32 cellular contexts compared by ENCODE assay signal in the genomic region with DNA sequence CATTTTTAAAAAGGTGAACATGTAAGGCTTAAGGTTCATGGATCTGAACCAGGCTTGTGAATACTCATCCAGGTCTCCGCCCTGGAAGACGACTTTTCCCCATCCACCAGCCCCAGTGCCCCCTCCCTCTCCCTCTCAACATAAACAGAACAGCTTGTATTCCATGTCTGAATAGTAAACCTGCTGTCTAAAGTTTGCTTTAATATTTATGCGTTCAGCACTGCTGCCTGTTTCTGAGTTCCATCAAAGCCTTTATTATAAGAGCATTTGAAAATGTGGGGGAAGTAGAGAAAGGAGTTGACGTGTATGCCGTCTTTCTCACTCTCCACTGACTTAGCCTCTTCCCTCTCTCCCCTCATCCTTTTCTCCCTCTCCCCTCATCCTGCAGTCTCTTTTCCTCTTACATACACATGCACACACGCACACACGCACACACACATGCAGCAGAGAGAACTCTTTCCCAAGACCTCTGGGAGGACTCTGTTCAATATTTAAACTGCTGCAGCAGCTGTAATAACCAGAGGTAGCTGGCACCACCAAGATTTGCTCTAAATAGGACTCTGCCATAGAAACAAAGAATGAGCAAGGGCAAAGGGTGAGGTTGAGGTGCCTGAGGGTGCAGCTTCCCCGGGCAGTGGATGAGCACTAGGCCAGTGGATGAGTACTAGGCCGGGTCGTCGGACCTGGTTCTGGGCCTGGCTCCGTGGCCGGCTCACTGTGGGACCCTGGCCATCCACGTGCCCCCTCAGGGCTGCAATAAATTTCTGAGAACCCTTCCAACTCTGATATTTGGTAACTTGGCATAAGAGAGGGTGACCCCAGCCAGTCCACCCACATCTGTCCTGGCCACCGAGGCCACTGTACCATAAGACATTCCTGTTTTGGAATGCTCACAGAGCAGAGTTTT. TPM values are rescaled to one million over a fixed set of nuclear protein-coding genes. Genes with fewer than 3 reads are reported as not detected.
DNase-seq lines count a peak whose midpoint lies in the region; ATAC-seq and TF ChIP-seq lines count a peak whose summit lies in the region.
"Had no signal": no experiment of that assay in that cellular context is flagged by ENCODE, and none has a peak within 500 bp of the region (broad histone marks: within the 10 kb centered on the region; RNA-seq: fewer than 3 reads in every experiment).

No MANE protein-coding gene starts in this region.

- TF ChIP-seq EP300 in gastroesophageal sphincter (IDR thresholded peaks at IDR 0.05), result no peak
- TF ChIP-seq EP300 in neural cell (conservative IDR thresholded peaks at IDR 0.05; ENCODE audit: poor library complexity, severe bottlenecking), result no peak
- no peak for TF ChIP-seq EP300 in transverse colon (IDR thresholded peaks at IDR 0.05; ENCODE audit: low read depth)

- H3K4me3 ChIP-seq in gastroesophageal sphincter (no peak overlapping the region), neural cell (ENCODE audit: low read length) (no peak overlapping the region), transverse colon (no peak overlapping the region)
- H3K4me3 ChIP-seq: HAP-1, heart right ventricle, MG63, testis, uterus had no signal

- H3K36me3 Mint-ChIP-seq in activated CD8-positive, alpha-beta T cell treated with anti-CD3 and anti-CD28 coated beads, Interleukin-2, amount 10 ng/mL, durations not matched to agents 7 days and 5 days (ENCODE audit: low read depth), result peaks cover 3% of the 10 kb centered on the region
- peaks cover 14% of the 10 kb centered on the region for H3K36me3 Mint-ChIP-seq in activated CD8-positive, alpha-beta T cell treated with anti-CD3 and anti-CD28 coated beads for 36 hours (ENCODE audit: low read depth)
- H3K36me3 Mint-ChIP-seq in activated T-helper 1 cell treated with anti-CD3 and anti-CD28 coated beads, Interleukin-12 subunit alpha, Interleukin-12 subunit beta, Interleukin-2, Interleukin-4 antibody, amounts not matched to agents 30 ng/mL and 10 ng/mL and 1 ng/mL, durations not matched to agents 14 hours and 24 hours and 36 hours (ENCODE audit: low read depth), result peaks cover 2% of the 10 kb centered on the region

- H3K9ac ChIP-seq in neural cell (ENCODE audit: low read length), result peak overlapping the region; percentile 9

- H3K9me3 ChIP-seq in gastroesophageal sphincter, result no peaks in the 10 kb centered on the region
- H3K9me3 ChIP-seq in neural cell (ENCODE audit: low read length), result no peaks in the 10 kb centered on the region
- no peaks in the 10 kb centered on the region for H3K9me3 ChIP-seq in transverse colon
- H3K9me3 ChIP-seq: HAP-1, heart right ventricle, MG63, testis, uterus had no signal

- no peak overlapping the region for H3K4me3 Mint-ChIP-seq in activated CD8-positive, alpha-beta T cell treated with anti-CD3 and anti-CD28 coated beads, Interleukin-2, amount 10 ng/mL, durations not matched to agents 7 days and 5 days
- H3K4me3 Mint-ChIP-seq in activated CD8-positive, alpha-beta T cell treated with anti-CD3 and anti-CD28 coated beads for 36 hours, result no peak overlapping the region
- H3K4me3 Mint-ChIP-seq in activated T-helper 1 cell treated with anti-CD3 and anti-CD28 coated beads, Interleukin-12 subunit alpha, Interleukin-12 subunit beta, Interleukin-2, Interleukin-4 antibody, amounts not matched to agents 30 ng/mL and 10 ng/mL and 1 ng/mL, durations not matched to agents 14 hours and 24 hours and 36 hours, result no peak overlapping the region
- H3K4me3 Mint-ChIP-seq: activated CD4-positive, alpha-beta memory T cell treated with anti-CD3 and anti-CD28 coated beads for 36 hours; CD14-positive monocyte; naive thymus-derived CD4-positive, alpha-beta T cell had no signal

- H3F3A ChIP-seq in neural cell (ENCODE audit: insufficient read depth, low read length, poor library complexity, severe bottlenecking), result no peaks in the 10 kb centered on the region

- H2AFZ ChIP-seq in neural cell (ENCODE audit: low read depth, low read length), result no peak overlapping the region

- 58 to 61% methylated on average over 9 to 11 of the region's 15 CpGs for WGBS in gastroesophageal sphincter (ENCODE audit: low coverage in 1 of 2), 2 donors
- 72 to 84% methylated on average over 8 to 15 of the region's 15 CpGs for WGBS in transverse colon (ENCODE audit: low coverage in 1 of 2), 2 donors

- intact Hi-C loops in activated CD8-positive, alpha-beta T cell treated with anti-CD3 and anti-CD28 coated beads for 36 hours (cut with micrococcal nuclease), result no loop called here
- intact Hi-C loops in transverse colon (cut with DNase I; ENCODE audit: low total_unique reads), result no loop called here
- intact Hi-C loops in activated T-helper 1 cell treated with anti-CD3 and anti-CD28 coated beads, Interleukin-12 subunit alpha, Interleukin-12 subunit beta, Interleukin-2, Interleukin-4 antibody, amounts not matched to agents 30 ng/mL and 10 ng/mL and 1 ng/mL, durations not matched to agents 14 hours and 24 hours and 36 hours (cut with micrococcal nuclease), result no loop called here

- H3K27ac Mint-ChIP-seq in activated CD8-positive, alpha-beta T cell treated with anti-CD3 and anti-CD28 coated beads, Interleukin-2, amount 10 ng/mL, durations not matched to agents 7 days and 5 days, result peak overlapping the region; percentile 13
- no peak overlapping the region for H3K27ac Mint-ChIP-seq in activated CD8-positive, alpha-beta T cell treated with anti-CD3 and anti-CD28 coated beads for 36 hours
- H3K27ac Mint-ChIP-seq in activated T-helper 1 cell treated with anti-CD3 and anti-CD28 coated beads, Interleukin-12 subunit alpha, Interleukin-12 subunit beta, Interleukin-2, Interleukin-4 antibody, amounts not matched to agents 30 ng/mL and 10 ng/mL and 1 ng/mL, durations not matched to agents 14 hours and 24 hours and 36 hours, result no peak overlapping the region
- H3K27ac Mint-ChIP-seq: activated CD4-positive, alpha-beta memory T cell treated with anti-CD3 and anti-CD28 coated beads for 36 hours; naive thymus-derived CD4-positive, alpha-beta T cell had no signal

- peaks cover 0 to 35% (median 0%) of the 10 kb centered on the region in 3 donors for H3K4me1 ChIP-seq in gastroesophageal sphincter
- H3K4me1 ChIP-seq in transverse colon, result peaks cover 0 to 15% (median 0%) of the 10 kb centered on the region in 4 donors
- H3K4me1 ChIP-seq: heart right ventricle, testis, uterus had no signal

- DNase-seq in activated CD8-positive, alpha-beta T cell treated with anti-CD3 and anti-CD28 coated beads, Interleukin-2, amount 10 ng/mL, durations not matched to agents 7 days and 5 days, result no peak
- DNase-seq in activated CD8-positive, alpha-beta T cell treated with anti-CD3 and anti-CD28 coated beads for 36 hours, result no peak
- DNase-seq in transverse colon, result no peak
- no peak for DNase-seq in activated T-helper 1 cell treated with anti-CD3 and anti-CD28 coated beads, Interleukin-12 subunit alpha, Interleukin-12 subunit beta, Interleukin-2, Interleukin-4 antibody, amounts not matched to agents 30 ng/mL and 10 ng/mL and 1 ng/mL, durations not matched to agents 14 hours and 24 hours and 36 hours (ENCODE audit: low spot score)
- DNase-seq: activated CD4-positive, alpha-beta memory T cell treated with anti-CD3 and anti-CD28 coated beads for 36 hours; activated CD4-positive, CD25-positive, alpha-beta regulatory T cell treated with anti-CD3 and anti-CD28 coated beads, Interleukin-2, amount 50 U/mL, for 72 hours; activated gamma-delta T cell; cerebellar nuclear complex; DMS79 treated with DMSO at 0.1 percent for 48 hours; effector CD4-positive, alpha-beta T cell; foreskin fibroblast; GF-D8; heart right ventricle; KBM-7; mesendoderm; MG63; naive thymus-derived CD4-positive, alpha-beta T cell; NCI-H1105 treated with DMSO at 0.1 percent for 48 hours; NCI-H2081; NCI-H226; stimulated activated naive CD4-positive, alpha-beta T cell treated with Interleukin-2 at 50 U/mL for 16 hours; testis; uterus had no signal

- peaks cover 0 to 76% of the 10 kb centered on the region in 2 donors for H3K36me3 ChIP-seq in gastroesophageal sphincter
- no peaks in the 10 kb centered on the region for H3K36me3 ChIP-seq in neural cell (ENCODE audit: insufficient read depth, low read length)
- H3K36me3 ChIP-seq in transverse colon, result peaks cover 0 to 4% (median 0%) of the 10 kb centered on the region in 4 donors
- H3K36me3 ChIP-seq: uterus had no signal

- H3K9me2 ChIP-seq in neural cell (ENCODE audit: insufficient read depth, low read length), result no peaks in the 10 kb centered on the region

- no peaks in the 10 kb centered on the region for H3K4me1 Mint-ChIP-seq in activated CD8-positive, alpha-beta T cell treated with anti-CD3 and anti-CD28 coated beads, Interleukin-2, amount 10 ng/mL, durations not matched to agents 7 days and 5 days (ENCODE audit: low read depth)
- no peaks in the 10 kb centered on the region for H3K4me1 Mint-ChIP-seq in activated CD8-positive, alpha-beta T cell treated with anti-CD3 and anti-CD28 coated beads for 36 hours (ENCODE audit: low read depth)
- H3K4me1 Mint-ChIP-seq in activated T-helper 1 cell treated with anti-CD3 and anti-CD28 coated beads, Interleukin-12 subunit alpha, Interleukin-12 subunit beta, Interleukin-2, Interleukin-4 antibody, amounts not matched to agents 30 ng/mL and 10 ng/mL and 1 ng/mL, durations not matched to agents 14 hours and 24 hours and 36 hours (ENCODE audit: low read depth), result no peaks in the 10 kb centered on the region

- H3K27me3 Mint-ChIP-seq in activated CD8-positive, alpha-beta T cell treated with anti-CD3 and anti-CD28 coated beads, Interleukin-2, amount 10 ng/mL, durations not matched to agents 7 days and 5 days (ENCODE audit: low read depth), result no peaks in the 10 kb centered on the region
- H3K27me3 Mint-ChIP-seq in activated CD8-positive, alpha-beta T cell treated with anti-CD3 and anti-CD28 coated beads for 36 hours, result no peaks in the 10 kb centered on the region
- no peaks in the 10 kb centered on the region for H3K27me3 Mint-ChIP-seq in activated T-helper 1 cell treated with anti-CD3 and anti-CD28 coated beads, Interleukin-12 subunit alpha, Interleukin-12 subunit beta, Interleukin-2, Interleukin-4 antibody, amounts not matched to agents 30 ng/mL and 10 ng/mL and 1 ng/mL, durations not matched to agents 14 hours and 24 hours and 36 hours (ENCODE audit: insufficient read depth)
- H3K27me3 Mint-ChIP-seq: activated CD4-positive, alpha-beta memory T cell treated with anti-CD3 and anti-CD28 coated beads for 36 hours; naive thymus-derived CD4-positive, alpha-beta T cell had no signal

- no peak for TF ChIP-seq CTCF in activated CD8-positive, alpha-beta T cell treated with anti-CD3 and anti-CD28 coated beads for 36 hours (IDR thresholded peaks at IDR 0.05)
- TF ChIP-seq CTCF in gastroesophageal sphincter (IDR thresholded peaks at IDR 0.05) (no peak), neural cell (IDR thresholded peaks at IDR 0.05; ENCODE audit: poor library complexity, severe bottlenecking) (no peak), transverse colon (IDR thresholded peaks at IDR 0.05) (no peak)

- H3K9me3 Mint-ChIP-seq in activated CD8-positive, alpha-beta T cell treated with anti-CD3 and anti-CD28 coated beads, Interleukin-2, amount 10 ng/mL, durations not matched to agents 7 days and 5 days (ENCODE audit: insufficient read depth), result no peaks in the 10 kb centered on the region
- no peaks in the 10 kb centered on the region for H3K9me3 Mint-ChIP-seq in activated CD8-positive, alpha-beta T cell treated with anti-CD3 and anti-CD28 coated beads for 36 hours
- H3K9me3 Mint-ChIP-seq in activated T-helper 1 cell treated with anti-CD3 and anti-CD28 coated beads, Interleukin-12 subunit alpha, Interleukin-12 subunit beta, Interleukin-2, Interleukin-4 antibody, amounts not matched to agents 30 ng/mL and 10 ng/mL and 1 ng/mL, durations not matched to agents 14 hours and 24 hours and 36 hours, result no peaks in the 10 kb centered on the region
- H3K9me3 Mint-ChIP-seq: activated CD4-positive, alpha-beta memory T cell treated with anti-CD3 and anti-CD28 coated beads for 36 hours; CD14-positive monocyte; naive thymus-derived CD4-positive, alpha-beta T cell had no signal

- CTCF ChIA-PET in activated CD8-positive, alpha-beta T cell treated with anti-CD3 and anti-CD28 coated beads, Interleukin-2, amount 10 ng/mL, durations not matched to agents 7 days and 5 days (lab: Charles Lee), result no interaction called here
- CTCF ChIA-PET in activated CD8-positive, alpha-beta T cell treated with anti-CD3 and anti-CD28 coated beads for 36 hours (lab: Charles Lee), result no interaction called here

- TF ChIP-seq POLR2A in gastroesophageal sphincter (IDR thresholded peaks at IDR 0.05) (no peak), transverse colon (IDR thresholded peaks at IDR 0.05) (no peak)

- H3K27me3 ChIP-seq in gastroesophageal sphincter (no peaks in the 10 kb centered on the region), neural cell (ENCODE audit: insufficient read depth, low read depth, low read length) (no peaks in the 10 kb centered on the region), transverse colon (no peaks in the 10 kb centered on the region)
- H3K27me3 ChIP-seq: heart right ventricle, MG63, testis, uterus had no signal

- H4K20me1 ChIP-seq in neural cell (ENCODE audit: insufficient read depth), result no peaks in the 10 kb centered on the region

- TF ChIP-seq RAD21 in neural cell (conservative IDR thresholded peaks at IDR 0.05), result no peak

- POLR2A ChIA-PET in activated CD8-positive, alpha-beta T cell treated with anti-CD3 and anti-CD28 coated beads, Interleukin-2, amount 10 ng/mL, durations not matched to agents 7 days and 5 days (lab: Charles Lee), result no interaction called here
- POLR2A ChIA-PET in activated CD8-positive, alpha-beta T cell treated with anti-CD3 and anti-CD28 coated beads for 36 hours (lab: Charles Lee), result no interaction called here

- peak overlapping the region in 3 of 4 donors; percentile 16 to 71 (median 57) for H3K27ac ChIP-seq in gastroesophageal sphincter
- H3K27ac ChIP-seq in neural cell (ENCODE audit: low read length), result peak overlapping the region; percentile 33
- peak overlapping the region; percentile 5 to 80 (median 56) for H3K27ac ChIP-seq in transverse colon
- H3K27ac ChIP-seq: 22Rv1, epithelial cell of prostate, heart right ventricle, testis, uterus had no signal

- no peak overlapping the region for H3K4me2 ChIP-seq in neural cell (ENCODE audit: low read length)

- no peak for ATAC-seq in activated CD8-positive, alpha-beta T cell treated with anti-CD3 and anti-CD28 coated beads, Interleukin-2, amount 10 ng/mL, durations not matched to agents 7 days and 5 days
- ATAC-seq in activated CD8-positive, alpha-beta T cell treated with anti-CD3 and anti-CD28 coated beads for 36 hours, result no peak
- ATAC-seq in gastroesophageal sphincter (no peak), GM18870 (IDR thresholded peaks at IDR 0.05; ENCODE audit: unreplicated experiment) (no peak), GM18868 (IDR thresholded peaks at IDR 0.05; ENCODE audit: unreplicated experiment) (no peak)
- ATAC-seq: heart right ventricle; naive thymus-derived CD4-positive, alpha-beta T cell; sciatic nerve had no signal

- no peaks in the 10 kb centered on the region for H3K79me2 ChIP-seq in neural cell (replicated peaks; ENCODE audit: insufficient read depth, low read length)

- in situ Hi-C loops in transverse colon (cut with MboI; ENCODE audit: low pct_ligation_motif_present in 1 of 4, low pct_unique_long_range_greater_than_20kb in 1 of 4, low sequenced_read_pairs in 3 of 4), result no loop called here

RNA-seq across cellular contexts. Expression of gene VSTM2L, which starts 35.4 kb away (rescaled TPM):
- total RNA-seq in activated CD8-positive, alpha-beta T cell treated with anti-CD3 and anti-CD28 coated beads, Interleukin-2, amount 10 ng/mL, durations not matched to agents 7 days and 5 days, result under 1 TPM in 1 of 2 experiments, not detected in 1; 0.21 TPM
- not detected for total RNA-seq in activated CD8-positive, alpha-beta T cell treated with anti-CD3 and anti-CD28 coated beads for 36 hours
- total RNA-seq in gastroesophageal sphincter (1 to 10 TPM in 3 of 4 donors, under 1 TPM in 1; 0.94 to 8.5 (median 7.0) TPM), transverse colon (1 to 10 TPM in 3 of 4 donors, not detected in 1; 3.0 to 6.6 (median 3.0) TPM)
- 21.5 and 22.1 TPM in 2 replicates for polyA plus RNA-seq in neural cell
- polyA minus RNA-seq in neural cell, result 11.7 and 13.4 TPM in 2 replicates
- total RNA-seq in activated T-helper 1 cell treated with anti-CD3 and anti-CD28 coated beads, Interleukin-12 subunit alpha, Interleukin-12 subunit beta, Interleukin-2, Interleukin-4 antibody, amounts not matched to agents 30 ng/mL and 10 ng/mL and 1 ng/mL, durations not matched to agents 14 hours and 24 hours and 36 hours, result 0.29 TPM in 1 of 2 replicates, not detected in the other
- total RNA-seq: activated CD4-positive, alpha-beta memory T cell treated with anti-CD3 and anti-CD28 coated beads for 36 hours had no signal
- polyA plus RNA-seq: CD14-positive monocyte; naive thymus-derived CD4-positive, alpha-beta T cell had no signal
